Comparison of ENCODE assay signal across 12 cellular contexts in genomic region chr18:59565957-59566356, GRCh38.
"Had no signal": no experiment of that assay in that cellular context is flagged by ENCODE, and none has a peak within 500 bp of the region (broad histone marks: within the 10 kb centered on the region; RNA-seq: fewer than 3 reads in every experiment).

No MANE protein-coding gene starts in this region.

- H3K4me3 ChIP-seq: hepatocyte, left lung, prostate gland, spleen had no signal

- H3K9me3 Mint-ChIP-seq: activated naive CD4-positive, alpha-beta T cell treated with anti-CD3 and anti-CD28 coated beads for 36 hours; activated T-helper 2 cell treated with anti-CD3 and anti-CD28 coated beads, Interferon-gamma antibody, Interleukin-2, Interleukin-4, amounts not matched to agents 10 μg/mL and 5 μg/mL and 100 μg/mL, durations not matched to agents 14 hours and 24 hours and 36 hours had no signal

- H3K36me3 Mint-ChIP-seq: natural killer cell treated with Interleukin-12 subunit alpha and Interleukin-12 subunit beta and Interleukin-15 and Interleukin-18, amount 100 ng/mL, for 72 hours had no signal

- H3K79me2 ChIP-seq: hepatocyte had no signal

- H2AFZ ChIP-seq: hepatocyte had no signal

- H3K27ac Mint-ChIP-seq: activated naive CD4-positive, alpha-beta T cell treated with anti-CD3 and anti-CD28 coated beads for 36 hours; activated T-helper 2 cell treated with anti-CD3 and anti-CD28 coated beads, Interferon-gamma antibody, Interleukin-2, Interleukin-4, amounts not matched to agents 10 μg/mL and 5 μg/mL and 100 μg/mL, durations not matched to agents 14 hours and 24 hours and 36 hours; natural killer cell treated with Interleukin-12 subunit alpha and Interleukin-12 subunit beta and Interleukin-15 and Interleukin-18, amount 100 ng/mL, for 72 hours had no signal

- H3K27me3 ChIP-seq: hepatocyte, left lung, spleen had no signal

- H3K4me3 Mint-ChIP-seq: activated naive CD4-positive, alpha-beta T cell treated with anti-CD3 and anti-CD28 coated beads for 36 hours; natural killer cell treated with Interleukin-12 subunit alpha and Interleukin-12 subunit beta and Interleukin-15 and Interleukin-18, amount 100 ng/mL, for 72 hours had no signal

- H3K4me1 ChIP-seq: left lung, prostate gland, spleen had no signal

- H3K9me3 ChIP-seq: left lung, prostate gland, spleen had no signal

- H3K36me3 ChIP-seq: left lung, prostate gland, spleen had no signal

- DNase-seq: activated naive CD4-positive, alpha-beta T cell treated with anti-CD3 and anti-CD28 coated beads for 36 hours; activated T-cell treated with anti-CD3 and anti-CD28 coated beads for 4 hours; erythroblast; left lung; occipital lobe; right cardiac atrium; spleen; T-helper 2 cell had no signal

- H3K27ac ChIP-seq: hepatocyte, left lung, prostate gland, spleen had no signal
